ENCODE assay signal across 13 cellular contexts in genomic region chr1:4656533-4657140, GRCh38. TPM values are rescaled to one million over a fixed set of nuclear protein-coding genes. Genes with fewer than 3 reads are reported as not detected.
DNase-seq lines count a peak whose midpoint lies in the region; ATAC-seq and TF ChIP-seq lines count a peak whose summit lies in the region.
"Had no signal": no experiment of that assay in that cellular context is flagged by ENCODE, and none has a peak within 500 bp of the region (broad histone marks: within the 10 kb centered on the region; RNA-seq: fewer than 3 reads in every experiment).

No MANE protein-coding gene starts in this region.

- POLR2A ChIA-PET in SK-N-SH (lab: Yijun Ruan, JAX) = interaction anchor here (1.2 to 1.6 kb wide), 2 partner anchors 809 to 1089 kb away, joined by 3 to 4 read pairs; no protein-coding TSS in a partner anchor

- intact Hi-C loops in ovary (cut with DNase I) = loop anchor here in 2 of 4 donors (5.0 to 10.0 kb wide), 6 partner anchors 858 to 1318 kb away; no protein-coding TSS in a partner anchor

- H3K27me3 Mint-ChIP-seq in endodermal cell (ENCODE audit: insufficient read depth) = peaks cover 44% of the 10 kb centered on the region

- H3K4me1 Mint-ChIP-seq in endodermal cell = peaks cover 50% of the 10 kb centered on the region

- H3K4me1 ChIP-seq in SK-N-SH (ENCODE audit: control insufficient read depth in 1 of 2, insufficient read depth in 2 of 2, low read depth in 1 of 2, low read length in 1 of 2) (peaks cover 0 to 26% of the 10 kb centered on the region in 2 experiments; a peak in 1 of 4 replicates), NT2/D1 (ENCODE audit: insufficient read depth, insufficient read length) (peaks cover 24% of the 10 kb centered on the region), endodermal cell (ENCODE audit: control insufficient read depth, insufficient read depth, low read length) (peaks cover 26% of the 10 kb centered on the region), ovary (ENCODE audit: insufficient read depth) (peaks cover 4% of the 10 kb centered on the region)

- H3K4me3 Mint-ChIP-seq in endodermal cell = peak overlapping the region; percentile 60
- H3K4me3 Mint-ChIP-seq: IgD-negative memory B cell had no signal

- no peaks in the 10 kb centered on the region for H4K20me1 ChIP-seq in SK-N-SH (ENCODE audit: insufficient read depth)

- H3K79me2 ChIP-seq in SK-N-SH (ENCODE audit: insufficient read depth) = no peaks in the 10 kb centered on the region

- TF ChIP-seq RAD21 in SK-N-SH (IDR thresholded peaks at IDR 0.05; ENCODE audit: low read length) = no peak

- ATAC-seq in SK-N-SH treated with all-trans-retinoic acid at 6 μM for 48 hours (no peak), GM21723 (IDR thresholded peaks at IDR 0.05; ENCODE audit: unreplicated experiment) (no peak)

- no peak overlapping the region for H3K9ac ChIP-seq in SK-N-SH
- no peak overlapping the region for H3K9ac ChIP-seq in NT2/D1 (ENCODE audit: insufficient read length, low read depth)
- peak overlapping the region; percentile 11 for H3K9ac ChIP-seq in endodermal cell (ENCODE audit: extremely low read depth, low read length, poor library complexity, severe bottlenecking)

- no peaks in the 10 kb centered on the region for H3F3A ChIP-seq in SK-N-SH (replicated peaks; ENCODE audit: insufficient read depth)

- H3K27ac Mint-ChIP-seq in endodermal cell = no peak overlapping the region
- H3K27ac Mint-ChIP-seq: IgD-negative memory B cell had no signal

- TF ChIP-seq CTCF in SK-N-SH (IDR thresholded peaks at IDR 0.05) (0 out of 2 replicates have a peak, but pooled peaks have one; percentile 2), endodermal cell (conservative IDR thresholded peaks at IDR 0.05) (no peak), ovary (IDR thresholded peaks at IDR 0.05) (no peak)

- WGBS in SK-N-SH (ENCODE audit: low lambda C conversion rate) = 12% methylated on average over 17 of the region's 17 CpGs
- WGBS in endodermal cell (ENCODE audit: insufficient coverage in 1 of 2, insufficient read length in 1 of 2), 2 experiments = 11 to 23% methylated on average over 9 to 17 of the region's 17 CpGs
- 14 to 16% (median 16%) methylated on average over 17 of the region's 17 CpGs for WGBS in ovary, 3 donors

- H3K9me3 ChIP-seq in SK-N-SH (no peaks in the 10 kb centered on the region), NT2/D1 (ENCODE audit: insufficient read depth, low read length) (no peaks in the 10 kb centered on the region), endodermal cell (ENCODE audit: control insufficient read depth, low read length) (no peaks in the 10 kb centered on the region), ovary (no peaks in the 10 kb centered on the region)
- H3K9me3 ChIP-seq: tibial artery had no signal

- no peak for DNase-seq in SK-N-SH
- DNase-seq in NT2/D1 (ENCODE audit: low read depth, low spot score) = no peak
- peak; percentile 61 for DNase-seq in endodermal cell
- DNase-seq in ovary = peak in 3 of 5 donors; percentile 30 to 47 (median 38)
- no peak for DNase-seq in GM19238 (ENCODE audit: insufficient read length, low spot score)
- DNase-seq in stimulated activated CD4-positive, alpha-beta T cell treated with anti-CD3 and anti-CD28 coated beads, Interleukin-15, amount 100 ng/mL, for 24 hours = no peak
- DNase-seq: NCI-H524 treated with DMSO at 0.1 percent for 48 hours, tibial artery had no signal

- H3K36me3 ChIP-seq in SK-N-SH (replicated peaks in 1 of 2; ENCODE audit: control insufficient read depth in 1 of 2, insufficient read depth in 2 of 2, low read length in 1 of 2) = no peaks in the 10 kb centered on the region
- H3K36me3 ChIP-seq in NT2/D1 (ENCODE audit: insufficient read depth, insufficient read length, low read length) = no peaks in the 10 kb centered on the region
- peaks cover 4% of the 10 kb centered on the region for H3K36me3 ChIP-seq in endodermal cell (ENCODE audit: control insufficient read depth, insufficient read depth, low read length)
- H3K36me3 ChIP-seq in ovary = no peaks in the 10 kb centered on the region
- H3K36me3 ChIP-seq: tibial artery had no signal

- H3K4me2 ChIP-seq in SK-N-SH = no peak overlapping the region

- no peak overlapping the region for H3K27ac ChIP-seq in SK-N-SH (ENCODE audit: low read depth in 2 of 2, low read length in 1 of 2)
- H3K27ac ChIP-seq in endodermal cell (ENCODE audit: low read depth, low read length) = no peak overlapping the region
- no peak overlapping the region for H3K27ac ChIP-seq in ovary
- H3K27ac ChIP-seq: tibial artery had no signal

- no peak for TF ChIP-seq POLR2A in ovary (IDR thresholded peaks at IDR 0.05)

- H3K36me3 Mint-ChIP-seq in endodermal cell (ENCODE audit: low read depth) = peaks cover 2% of the 10 kb centered on the region

- H3K27me3 ChIP-seq in SK-N-SH (ENCODE audit: insufficient read depth) (no peaks in the 10 kb centered on the region), NT2/D1 (ENCODE audit: insufficient read depth, insufficient read length) (peaks cover 43% of the 10 kb centered on the region), endodermal cell (ENCODE audit: control insufficient read depth, insufficient read depth, low read length, poor library complexity, severe bottlenecking) (peaks cover 15% of the 10 kb centered on the region), ovary (no peaks in the 10 kb centered on the region)

- H3K4me3 ChIP-seq in SK-N-SH (ENCODE audit: low read depth in 2 of 2, low read length in 1 of 2) (peak overlapping the region in 1 of 2 experiments; percentile 45; a peak in 1 of 4 replicates), NT2/D1 (ENCODE audit: insufficient read length, low read depth) (peak overlapping the region; percentile 70), endodermal cell (ENCODE audit: low read length) (peak overlapping the region; percentile 95), ovary (no peak overlapping the region)
- H3K4me3 ChIP-seq: tibial artery had no signal

- no peaks in the 10 kb centered on the region for H3K9me2 ChIP-seq in SK-N-SH

- CTCF ChIA-PET in SK-N-SH (lab: Yijun Ruan, JAX) = interaction anchor here (0.7 to 7.2 kb wide), 82 partner anchors 8 to 1319 kb away, joined by 3 to 70 read pairs (median 4); no protein-coding TSS in a partner anchor

- H3K9me3 Mint-ChIP-seq in endodermal cell = no peaks in the 10 kb centered on the region
- H3K9me3 Mint-ChIP-seq: IgD-negative memory B cell had no signal

- TF ChIP-seq EP300 in SK-N-SH (IDR thresholded peaks at IDR 0.05; ENCODE audit: borderline replicate concordance in 1 of 2, low read depth in 1 of 2, low read length in 1 of 2) (no peak), ovary (IDR thresholded peaks at IDR 0.05) (no peak)

- no peak overlapping the region for H2AFZ ChIP-seq in SK-N-SH (ENCODE audit: low read depth)

TF ChIP-seq in SK-N-SH, 30 proteins besides CTCF, POLR2A, EP300 and RAD21:
- TF ChIP-seq, protein P1, sequence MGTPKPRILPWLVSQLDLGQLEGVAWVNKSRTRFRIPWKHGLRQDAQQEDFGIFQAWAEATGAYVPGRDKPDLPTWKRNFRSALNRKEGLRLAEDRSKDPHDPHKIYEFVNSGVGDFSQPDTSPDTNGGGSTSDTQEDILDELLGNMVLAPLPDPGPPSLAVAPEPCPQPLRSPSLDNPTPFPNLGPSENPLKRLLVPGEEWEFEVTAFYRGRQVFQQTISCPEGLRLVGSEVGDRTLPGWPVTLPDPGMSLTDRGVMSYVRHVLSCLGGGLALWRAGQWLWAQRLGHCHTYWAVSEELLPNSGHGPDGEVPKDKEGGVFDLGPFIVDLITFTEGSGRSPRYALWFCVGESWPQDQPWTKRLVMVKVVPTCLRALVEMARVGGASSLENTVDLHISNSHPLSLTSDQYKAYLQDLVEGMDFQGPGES (IDR thresholded peaks at IDR 0.05; ENCODE audit: low read depth, low read length) = no peak

TF ChIP-seq in SK-N-SH treated with all-trans-retinoic acid at 6 μM for 48 hours, 23 proteins besides CTCF, POLR2A, EP300 and RAD21 (continues in another document):
- TF ChIP-seq SNAI2 (CRISPR knock-in tag; IDR thresholded peaks at IDR 0.05) (no peak), TCF4 (CRISPR knock-in tag; IDR thresholded peaks at IDR 0.05; ENCODE audit: borderline replicate concordance) (no peak), ISL1 (CRISPR knock-in tag; IDR thresholded peaks at IDR 0.05) (no peak), RARB (CRISPR knock-in tag; IDR thresholded peaks at IDR 0.05) (no peak), PATZ1 (CRISPR knock-in tag; IDR thresholded peaks at IDR 0.05; ENCODE audit: borderline replicate concordance) (no peak)
- TF ChIP-seq, protein P2, sequence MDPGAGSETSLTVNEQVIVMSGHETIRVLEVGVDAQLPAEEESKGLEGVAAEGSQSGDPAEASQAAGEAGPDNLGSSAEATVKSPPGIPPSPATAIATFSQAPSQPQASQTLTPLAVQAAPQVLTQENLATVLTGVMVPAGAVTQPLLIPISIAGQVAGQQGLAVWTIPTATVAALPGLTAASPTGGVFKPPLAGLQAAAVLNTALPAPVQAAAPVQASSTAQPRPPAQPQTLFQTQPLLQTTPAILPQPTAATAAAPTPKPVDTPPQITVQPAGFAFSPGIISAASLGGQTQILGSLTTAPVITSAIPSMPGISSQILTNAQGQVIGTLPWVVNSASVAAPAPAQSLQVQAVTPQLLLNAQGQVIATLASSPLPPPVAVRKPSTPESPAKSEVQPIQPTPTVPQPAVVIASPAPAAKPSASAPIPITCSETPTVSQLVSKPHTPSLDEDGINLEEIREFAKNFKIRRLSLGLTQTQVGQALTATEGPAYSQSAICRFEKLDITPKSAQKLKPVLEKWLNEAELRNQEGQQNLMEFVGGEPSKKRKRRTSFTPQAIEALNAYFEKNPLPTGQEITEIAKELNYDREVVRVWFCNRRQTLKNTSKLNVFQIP (CRISPR knock-in tag; IDR thresholded peaks at IDR 0.05; ENCODE audit: borderline replicate concordance, low read depth) = no peak

RNA-seq across cellular contexts. Expression of gene AJAP1, which starts 2.2 kb away (rescaled TPM):
- not detected in 2 replicates for polyA plus RNA-seq in SK-N-SH (2012; rRNA removed)
- polyA plus RNA-seq in SK-N-SH (2012; cell fraction: cytosol; rRNA removed) = under 0.01 TPM in 1 of 2 replicates, not detected in the other
- polyA plus RNA-seq in SK-N-SH (2012; cell fraction: nucleus; rRNA removed) = 0.01 TPM in 1 of 2 replicates, not detected in the other
- 10 to 100 TPM; 19.4 to 22.1 TPM for total RNA-seq in endodermal cell
- polyA plus RNA-seq in endodermal cell (2013, experiment 1 of 2) = 5.5 TPM
- polyA plus RNA-seq in endodermal cell (2013, experiment 2 of 2) = 6.1 TPM
- total RNA-seq in ovary = 10 to 100 TPM in 5 of 7 donors, 1 to 10 TPM in 2; 5.1 to 20.8 (median 12.8) TPM
- polyA plus RNA-seq in ovary = 1 to 10 TPM; 1.2 to 1.5 TPM
- total RNA-seq: A673, myocyte had no signal
- polyA plus RNA-seq: IgD-negative memory B cell had no signal

Comparison
In these comparisons a context has a peak if more than half of its experiments do, and no peak if none do; other contexts are left out.
1. DNase-seq: peak in endodermal cell (single experiment) and ovary (3 of 5); none in SK-N-SH (single experiment), NT2/D1 (single experiment), GM19238 (single experiment) and stimulated activated CD4-positive, alpha-beta T cell treated with anti-CD3 and anti-CD28 coated beads, Interleukin-15, amount 100 ng/mL, for 24 hours (single experiment).